In genomic region chr3:196740476-196741400, GRCh38 we compare ENCODE assay signal across 8 cellular contexts. TPM values are rescaled to one million over a fixed set of nuclear protein-coding genes. Genes with fewer than 3 reads are reported as not detected.
A peak's percentile ranks its signal among the peaks of the same experiment; 100 is the strongest.
DNase-seq lines count a peak whose midpoint lies in the region; ATAC-seq and TF ChIP-seq lines count a peak whose summit lies in the region.

No MANE protein-coding gene starts in this region.

- no peaks in the 10 kb centered on the region for H3K36me3 ChIP-seq in mucosa of descending colon (ENCODE audit: low read depth)

- no peak for TF ChIP-seq CTCF in mucosa of descending colon (IDR thresholded peaks at IDR 0.05)

- peaks cover 11% of the 10 kb centered on the region for H3K4me1 ChIP-seq in mucosa of descending colon (ENCODE audit: low read depth)

- ATAC-seq in GM21447 (IDR thresholded peaks at IDR 0.05; ENCODE audit: unreplicated experiment) = peak; percentile 6
- peak; percentile 17 for ATAC-seq in mucosa of descending colon

- H3K27me3 Mint-ChIP-seq in stimulated activated naive CD8-positive, alpha-beta T cell treated with anti-CD3 and anti-CD28 coated beads, Interleukin-15, Interleukin-2, amounts not matched to agents 100 ng/mL and 50 ng/mL, for 24 hours = no peaks in the 10 kb centered on the region

- DNase-seq in Ammon's horn (ENCODE audit: low spot score) (peak; percentile 51), NCI-H1694 (lab: John Stamatoyannopoulos, UW) (peak; percentile 25), erythroblast (lab: John Stamatoyannopoulos, UW) (peak; percentile 59 to 71), mucosa of descending colon (no peak)
- peak; percentile 29 to 34 for DNase-seq in activated CD4-positive, alpha-beta T cell treated with anti-CD3 and anti-CD28 coated beads, Interleukin-2, amount 50 U/mL, for 4 hours
- DNase-seq in NK-92 treated with Interleukin-12 subunit alpha and Interleukin-12 subunit beta, amount 100 ng/mL, for 24 hours (lab: John Stamatoyannopoulos, UW) = no peak

- H3K4me1 Mint-ChIP-seq in stimulated activated naive CD8-positive, alpha-beta T cell treated with anti-CD3 and anti-CD28 coated beads, Interleukin-15, Interleukin-2, amounts not matched to agents 100 ng/mL and 50 ng/mL, for 24 hours (ENCODE audit: low read depth) = peaks cover 40% of the 10 kb centered on the region

- H3K36me3 Mint-ChIP-seq in stimulated activated naive CD8-positive, alpha-beta T cell treated with anti-CD3 and anti-CD28 coated beads, Interleukin-15, Interleukin-2, amounts not matched to agents 100 ng/mL and 50 ng/mL, for 24 hours (ENCODE audit: low read depth) = peaks cover 26% of the 10 kb centered on the region

- H3K27ac Mint-ChIP-seq in stimulated activated naive CD8-positive, alpha-beta T cell treated with anti-CD3 and anti-CD28 coated beads, Interleukin-15, Interleukin-2, amounts not matched to agents 100 ng/mL and 50 ng/mL, for 24 hours = peak overlapping the region; percentile 95

- peak overlapping the region; percentile 80 for H3K4me3 ChIP-seq in mucosa of descending colon

- H3K9me3 ChIP-seq in mucosa of descending colon = no peaks in the 10 kb centered on the region

- TF ChIP-seq POLR2A in erythroblast (IDR thresholded peaks at IDR 0.05; ENCODE audit: low read length) = peak; percentile 0

- intact Hi-C loops in mucosa of descending colon (cut with DNase I, micrococcal nuclease) = no loop called here

- H3K9me3 Mint-ChIP-seq in stimulated activated naive CD8-positive, alpha-beta T cell treated with anti-CD3 and anti-CD28 coated beads, Interleukin-15, Interleukin-2, amounts not matched to agents 100 ng/mL and 50 ng/mL, for 24 hours = no peaks in the 10 kb centered on the region

- H3K4me3 Mint-ChIP-seq in stimulated activated naive CD8-positive, alpha-beta T cell treated with anti-CD3 and anti-CD28 coated beads, Interleukin-15, Interleukin-2, amounts not matched to agents 100 ng/mL and 50 ng/mL, for 24 hours = peak overlapping the region; percentile 97

RNA-seq across cellular contexts. Expression of gene PAK2, which starts 1.1 kb away (rescaled TPM):
- total RNA-seq in mucosa of descending colon = 10 to 100 TPM; 50.6 to 74.7 (median 69.6) TPM

RNA-seq across cellular contexts. Expression of gene PIGX, which starts 28.6 kb away (rescaled TPM):
- 10 to 100 TPM; 22.5 to 30.5 (median 29.0) TPM for total RNA-seq in mucosa of descending colon

RNA-seq across cellular contexts. Expression of gene CEP19, which starts 28.7 kb away (rescaled TPM):
- total RNA-seq in mucosa of descending colon = 1 to 10 TPM in 1 of 3 donors, under 1 TPM in 2; 0.23 to 3.8 (median 0.70) TPM

Comparison
In these comparisons a context has a peak if more than half of its experiments do, and no peak if none do; other contexts are left out.
1. DNase-seq: peak in Ammon's horn (single experiment), NCI-H1694 (single experiment), activated CD4-positive, alpha-beta T cell treated with anti-CD3 and anti-CD28 coated beads, Interleukin-2, amount 50 U/mL, for 4 hours (2 of 2) and erythroblast (2 of 2); none in mucosa of descending colon (0 of 3) and NK-92 treated with Interleukin-12 subunit alpha and Interleukin-12 subunit beta, amount 100 ng/mL, for 24 hours (single experiment).